1 cellular context compared by ENCODE assay signal in the genomic region with DNA sequence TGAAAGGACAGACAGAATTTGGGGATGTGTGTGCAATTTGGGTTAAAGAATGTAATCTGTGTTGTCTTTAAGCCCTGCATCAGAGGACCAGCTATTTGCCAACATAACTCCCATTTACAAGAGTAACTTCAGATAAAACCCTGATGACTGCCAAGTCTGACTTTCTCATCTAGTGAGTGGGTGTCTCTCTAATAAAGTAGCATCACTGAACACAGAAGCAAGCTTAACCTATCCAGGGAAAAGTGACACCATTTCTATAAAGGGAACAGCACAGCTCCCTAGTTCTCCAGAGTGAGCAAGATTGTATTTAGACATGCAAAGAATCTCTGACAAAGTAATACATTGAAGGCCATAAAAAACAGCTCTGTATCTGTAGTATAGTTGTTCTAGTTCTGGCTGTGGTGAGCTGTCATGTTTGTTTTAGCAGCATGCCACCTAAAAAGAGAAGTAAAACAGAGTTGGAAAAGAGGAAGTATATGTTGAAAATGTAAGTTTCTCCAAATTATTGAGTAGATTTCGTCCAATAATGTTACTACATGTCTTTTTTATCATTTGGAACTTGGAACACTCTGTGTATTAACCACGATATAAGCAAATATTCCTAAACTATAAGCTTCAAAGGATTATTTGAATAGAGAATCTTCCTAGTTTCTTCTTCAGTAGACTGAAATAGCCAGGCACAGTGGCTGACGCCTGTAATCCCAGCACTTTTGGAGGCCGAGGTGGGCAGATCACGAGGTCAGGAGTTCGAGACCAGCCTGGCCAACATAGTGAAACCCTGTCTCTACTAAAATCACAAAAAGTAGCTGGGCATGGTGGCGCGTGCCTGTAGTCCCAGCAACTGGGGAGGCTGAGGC.
TF ChIP-seq lines count a peak whose summit lies in the region.

No MANE protein-coding gene starts in this region.

TF ChIP-seq in IMR-90, 13 proteins besides CTCF, POLR2A, EP300 and RAD21 (continued from another document):
- TF ChIP-seq, protein P1, sequence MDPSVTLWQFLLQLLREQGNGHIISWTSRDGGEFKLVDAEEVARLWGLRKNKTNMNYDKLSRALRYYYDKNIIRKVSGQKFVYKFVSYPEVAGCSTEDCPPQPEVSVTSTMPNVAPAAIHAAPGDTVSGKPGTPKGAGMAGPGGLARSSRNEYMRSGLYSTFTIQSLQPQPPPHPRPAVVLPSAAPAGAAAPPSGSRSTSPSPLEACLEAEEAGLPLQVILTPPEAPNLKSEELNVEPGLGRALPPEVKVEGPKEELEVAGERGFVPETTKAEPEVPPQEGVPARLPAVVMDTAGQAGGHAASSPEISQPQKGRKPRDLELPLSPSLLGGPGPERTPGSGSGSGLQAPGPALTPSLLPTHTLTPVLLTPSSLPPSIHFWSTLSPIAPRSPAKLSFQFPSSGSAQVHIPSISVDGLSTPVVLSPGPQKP (IDR thresholded peaks at IDR 0.05; ENCODE audit: borderline replicate concordance, low read depth, low read length) = no peak
- TF ChIP-seq SMC3 (IDR thresholded peaks at IDR 0.05; ENCODE audit: low read depth, low read length) = peak; percentile 10; the same call in 1 of the 2 replicates
- 0 out of 2 replicates have a peak, but pooled peaks have one; percentile 1 for TF ChIP-seq MAFK (IDR thresholded peaks at IDR 0.05; ENCODE audit: low read depth, low read length)
